Comparison of ENCODE assay signal across 2 cellular contexts in the genomic region with DNA sequence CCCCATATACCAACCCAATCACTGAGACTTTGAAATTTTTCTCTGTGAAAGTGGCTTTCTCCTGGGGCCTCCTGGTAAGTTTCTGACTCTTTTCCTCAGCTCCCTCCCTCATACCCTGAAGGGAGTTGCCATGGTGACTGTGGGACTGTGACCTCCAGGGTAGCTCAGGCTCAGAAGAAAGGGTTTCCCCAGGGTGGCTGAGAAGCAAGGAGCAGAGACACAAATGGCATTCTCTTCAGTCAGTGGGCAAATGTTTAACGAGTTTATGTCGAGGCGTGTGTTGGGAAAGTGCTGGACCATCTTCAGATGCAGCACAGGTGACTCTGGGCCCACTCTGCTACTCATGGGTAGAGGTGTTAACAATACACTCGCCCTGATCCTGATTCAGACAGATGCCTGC.
TF ChIP-seq lines count a peak whose summit lies in the region.

No MANE protein-coding gene starts in this region.

TF ChIP-seq in HepG2, 621 proteins besides CTCF, POLR2A, EP300 and RAD21:
- TF ChIP-seq ZNF136 (CRISPR knock-in tag; IDR thresholded peaks at IDR 0.05; ENCODE audit: low read depth) (no peak), RFX1 (IDR thresholded peaks at IDR 0.05) (peak; percentile 14; the same call in 1 of the 2 replicates)

TF ChIP-seq in K562, 482 proteins besides CTCF, POLR2A, EP300 and RAD21:
- TF ChIP-seq ZNF324 (CRISPR knock-in tag; IDR thresholded peaks at IDR 0.05): no peak
- no peak for TF ChIP-seq ZFPM2 (CRISPR knock-in tag; IDR thresholded peaks at IDR 0.05)
- TF ChIP-seq RFX1 (IDR thresholded peaks at IDR 0.05): peak; percentile 41; the same call in 1 of the 2 replicates
- TF ChIP-seq POLR2H (tag; IDR thresholded peaks at IDR 0.05; ENCODE audit: low read depth): no peak
